Comparison of ENCODE assay signal across 7 cellular contexts in the genomic region with DNA sequence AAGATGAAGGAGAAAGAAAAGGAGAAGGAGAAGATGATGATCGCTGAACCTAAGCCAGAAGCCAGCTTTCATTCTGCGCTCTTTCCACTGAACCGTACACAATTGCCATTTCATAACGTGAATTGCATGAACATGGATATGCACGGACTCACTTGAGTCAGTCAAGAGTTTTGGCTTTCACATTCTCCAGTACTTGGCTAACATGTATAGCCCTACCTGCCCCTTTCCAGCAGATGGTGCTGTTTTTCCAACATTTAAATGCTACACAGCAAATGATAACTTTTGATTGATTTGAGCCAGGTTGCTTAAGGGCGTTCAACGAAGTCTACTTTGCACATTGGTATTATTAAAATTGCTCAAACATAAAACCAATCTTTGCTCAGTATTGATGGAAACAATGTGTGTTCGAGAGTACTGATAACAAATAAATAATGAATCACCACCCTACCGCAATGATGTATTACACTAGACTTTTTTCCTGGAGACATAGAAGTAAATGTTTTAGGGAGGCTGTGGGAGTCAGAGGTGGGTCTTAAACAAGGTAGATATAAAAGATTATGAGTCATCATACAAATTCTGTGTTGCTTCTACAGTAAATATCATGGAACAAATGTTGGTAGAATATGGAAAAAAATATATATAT.
DNase-seq lines count a peak whose midpoint lies in the region; ATAC-seq, FAIRE-seq and TF ChIP-seq lines count a peak whose summit lies in the region.

No MANE protein-coding gene starts in this region.

- WGBS in GM12878 (ENCODE audit: insufficient coverage, insufficient replicate concordance, low lambda C conversion rate, missing lambda C conversion rate) = 14% methylated on average over 9 of the region's 9 CpGs
- 13 to 20% (median 19%) methylated on average over 9 of the region's 9 CpGs for WGBS in spleen, 5 donors

- CTCF ChIA-PET in GM12878 (lab: Yijun Ruan, JAX) = interaction anchor here (0.8 to 1.1 kb wide), 7 partner anchors 10 to 325 kb away, joined by 3 to 6 read pairs (median 4); no protein-coding TSS in a partner anchor

- no peak overlapping the region for H3K4me2 ChIP-seq in GM12878 (ENCODE audit: control insufficient read depth, insufficient read depth)

- H3K9ac ChIP-seq in GM12878 (ENCODE audit: control insufficient read depth, insufficient read depth, low read length) = no peak overlapping the region

- FAIRE-seq in GM12878 (lab: Jason Lieb, UNC) = peak; percentile 92

- H3K36me3 ChIP-seq in GM12878 (ENCODE audit: control insufficient read depth in 2 of 2, insufficient read depth in 2 of 2, low read length in 1 of 2) (no peaks in the 10 kb centered on the region), spleen (no peaks in the 10 kb centered on the region)

- TF ChIP-seq EP300 in GM12878 (IDR thresholded peaks at IDR 0.05; ENCODE audit: borderline replicate concordance in 1 of 2, control insufficient read depth in 1 of 2, low read depth in 2 of 2, low read length in 2 of 2) = no peak

- TF ChIP-seq POLR2A in GM12878 (IDR thresholded peaks at IDR 0.05; ENCODE audit: low read depth, low read length) (no peak), spleen (IDR thresholded peaks at IDR 0.05) (no peak)

- TF ChIP-seq CTCF in GM12878 (IDR thresholded peaks at IDR 0.05 in 2 of 3, conservative IDR thresholded peaks at IDR 0.05 in 1 of 3; ENCODE audit: control insufficient read depth in 2 of 3, extremely low read depth in 1 of 3, insufficient read depth in 1 of 3, low read depth in 3 of 3, low read length in 3 of 3) = peak; percentile 65 to 80 (median 72)
- peak; percentile 16 to 77 (median 67) for TF ChIP-seq CTCF in spleen (IDR thresholded peaks at IDR 0.05 in 8 of 11, conservative IDR thresholded peaks at IDR 0.05 in 3 of 11)

- SMC1A ChIA-PET in GM12878 (lab: Charles Lee; ENCODE audit: uncharacterized antibody, unreplicated experiment) = no interaction called here

- H3K27me3 ChIP-seq in GM12878 (replicated peaks in 1 of 2; ENCODE audit: control insufficient read depth in 2 of 2, insufficient read depth in 2 of 2, low read length in 1 of 2) (no peaks in the 10 kb centered on the region), spleen (replicated peaks in 1 of 7) (no peaks in the 10 kb centered on the region)

- H3K27ac ChIP-seq in GM12878 (ENCODE audit: control insufficient read depth, insufficient read depth) (no peak overlapping the region), spleen (no peak overlapping the region)

- H3K9me3 ChIP-seq in GM12878 (replicated peaks; ENCODE audit: control insufficient read depth, insufficient read depth, low read length) = no peaks in the 10 kb centered on the region
- H3K9me3 ChIP-seq in spleen = no peaks in the 10 kb centered on the region

- in situ Hi-C loops in GM12878 (cut with MboI) = no loop called here

- no peaks in the 10 kb centered on the region for H4K20me1 ChIP-seq in GM12878 (ENCODE audit: control insufficient read depth, insufficient read depth)

- ATAC-seq in GM19395 (IDR thresholded peaks at IDR 0.05; ENCODE audit: unreplicated experiment) = peak; percentile 89
- ATAC-seq in HG03439 (IDR thresholded peaks at IDR 0.05; ENCODE audit: unreplicated experiment) = peak; percentile 89
- ATAC-seq in GM12878 = peak; percentile 89

- H3K79me2 ChIP-seq in GM12878 (ENCODE audit: control insufficient read depth, insufficient read depth, low read length) = no peaks in the 10 kb centered on the region

- BruUV-seq in GM12878 (replicated peaks; lab: Mats Ljungman, UMichigan) = no TSS peak

- RAD21 ChIA-PET in GM12878 (lab: Charles Lee; ENCODE audit: unreplicated experiment) = no interaction called here

- DNase-seq in ELF-1 (ENCODE audit: low read depth, low spot score) = peak; percentile 42
- DNase-seq in NCI-H446 treated with DMSO at 0.1 percent for 48 hours (lab: John Stamatoyannopoulos, UW) = peak; percentile 53
- DNase-seq in GM12878 (ENCODE audit: low read depth, low spot score) = no peak
- peak; percentile 72 for DNase-seq in iPS-NIHi11 (ENCODE audit: low spot score)
- DNase-seq in spleen = no peak

- peak; percentile 62 for TF ChIP-seq RAD21 in GM12878 (IDR thresholded peaks at IDR 0.05; ENCODE audit: insufficient read depth, low read depth, low read length)

- no peak overlapping the region for H2AFZ ChIP-seq in GM12878 (ENCODE audit: control insufficient read depth, low read depth, low read length)

- POLR2A ChIA-PET in GM12878 (lab: Charles Lee) = no interaction called here

- H3K4me3 ChIP-seq in GM12878 = no peak overlapping the region
- peak overlapping the region in 1 of 8 donors; percentile 11 for H3K4me3 ChIP-seq in spleen

- H3K4me1 ChIP-seq in GM12878 (ENCODE audit: control insufficient read depth, insufficient read depth, low read length) = no peaks in the 10 kb centered on the region
- H3K4me1 ChIP-seq in spleen = peaks cover 0 to 5% (median 0%) of the 10 kb centered on the region in 6 donors

- intact Hi-C loops in GM12878 (cut with micrococcal nuclease; ENCODE audit: unreplicated experiment) = loop anchor here (1.0 to 10.0 kb wide), 3 partner anchors 77 to 324 kb away; no protein-coding TSS in a partner anchor
- intact Hi-C loops in spleen (cut with DNase I; ENCODE audit: low total_unique reads) = loop anchor here (10.0 kb wide), 1 partner anchor 330 kb away; no protein-coding TSS in a partner anchor

TF ChIP-seq in GM12878, 131 proteins besides CTCF, POLR2A, EP300 and RAD21:
- no peak for TF ChIP-seq RELA (IDR thresholded peaks at IDR 0.05; ENCODE audit: borderline replicate concordance, partially characterized antibody)
- peak; percentile 42; the same call in 1 of the 2 replicates for TF ChIP-seq SMC3 (IDR thresholded peaks at IDR 0.05; ENCODE audit: borderline replicate concordance, low read length)
- 0 out of 3 replicates have a peak, but pooled peaks have one; percentile 19 for TF ChIP-seq POU2F2 (IDR thresholded peaks at IDR 0.05; ENCODE audit: borderline replicate concordance, low read depth, low read length)
- TF ChIP-seq ATF7 (IDR thresholded peaks at IDR 0.05; ENCODE audit: low read depth) = no peak

Comparison
In these comparisons a context has a peak if more than half of its experiments do, and no peak if none do; other contexts are left out.
1. DNase-seq: peak in ELF-1 (single experiment), NCI-H446 treated with DMSO at 0.1 percent for 48 hours (single experiment) and iPS-NIHi11 (single experiment); none in GM12878 (single experiment) and spleen (single experiment).
2. Peak in every context shown above with its lines, with median percentiles within 50 percentile points of each other: ATAC-seq.